In genomic region chr7:77687100-77687746, GRCh38 we compare ENCODE assay signal across 13 cellular contexts. TPM values are rescaled to one million over a fixed set of nuclear protein-coding genes. Genes with fewer than 3 reads are reported as not detected.
DNase-seq lines count a peak whose midpoint lies in the region; ATAC-seq, FAIRE-seq and TF ChIP-seq lines count a peak whose summit lies in the region.
"Had no signal": no experiment of that assay in that cellular context is flagged by ENCODE, and none has a peak within 500 bp of the region (broad histone marks: within the 10 kb centered on the region; RNA-seq: fewer than 3 reads in every experiment).

No MANE protein-coding gene starts in this region.

- in situ Hi-C loops in HepG2 (cut with HindIII; ENCODE audit: extremely low pct_ligation_motif_present, low pct_unique_long_range_greater_than_20kb), result no loop called here

- 94% methylated on average over 1 of the region's 1 CpG for WGBS in HepG2 (ENCODE audit: low lambda C conversion rate)

- no peak for FAIRE-seq in HepG2 (lab: Jason Lieb, UNC)
- FAIRE-seq: islet of Langerhans had no signal

- intact Hi-C loops in activated T-helper 1 cell treated with anti-CD3 and anti-CD28 coated beads, Interleukin-12 subunit alpha, Interleukin-12 subunit beta, Interleukin-2, Interleukin-4 antibody, amounts not matched to agents 30 ng/mL and 10 ng/mL and 1 ng/mL, durations not matched to agents 14 hours and 24 hours and 36 hours (cut with micrococcal nuclease), result loop anchor here (1.0 to 2.0 kb wide), 2 partner anchors 9 to 150 kb away; partner anchors contain the start of genes PTPN12 and RSBN1L
- intact Hi-C loops in HepG2 (cut with micrococcal nuclease; ENCODE audit: unreplicated experiment), result no loop called here

- no peak for TF ChIP-seq CTCF in HepG2 (CRISPR knock-in tag; IDR thresholded peaks at IDR 0.05)

- H3K4me3 Mint-ChIP-seq in activated T-helper 1 cell treated with anti-CD3 and anti-CD28 coated beads, Interleukin-12 subunit alpha, Interleukin-12 subunit beta, Interleukin-2, Interleukin-4 antibody, amounts not matched to agents 30 ng/mL and 10 ng/mL and 1 ng/mL, durations not matched to agents 14 hours and 24 hours and 36 hours, result peak overlapping the region; percentile 7

- no peaks in the 10 kb centered on the region for H3K9me3 ChIP-seq in HepG2 (ENCODE audit: low read length)
- H3K9me3 ChIP-seq: ascending aorta had no signal

- H3K27ac Mint-ChIP-seq in activated T-helper 1 cell treated with anti-CD3 and anti-CD28 coated beads, Interleukin-12 subunit alpha, Interleukin-12 subunit beta, Interleukin-2, Interleukin-4 antibody, amounts not matched to agents 30 ng/mL and 10 ng/mL and 1 ng/mL, durations not matched to agents 14 hours and 24 hours and 36 hours, result no peak overlapping the region

- CTCF ChIA-PET in HepG2 (lab: Yijun Ruan, JAX; ENCODE audit: low intra/inter-chr PET ratio, low total read pairs), result no interaction called here

- no peak overlapping the region for H3K4me2 ChIP-seq in HepG2 (ENCODE audit: low read depth, low read length)

- TF ChIP-seq EP300 in HepG2 (IDR thresholded peaks at IDR 0.05; ENCODE audit: low read depth in 2 of 2, low read length in 2 of 2) (no peak; a peak in 1 of 4 replicates), HepG2 (CRISPR knock-in tag; IDR thresholded peaks at IDR 0.05; ENCODE audit: borderline replicate concordance) (no peak)

- H3K27ac ChIP-seq in HepG2 (ENCODE audit: extremely low read length, insufficient read depth, low read length), result no peak overlapping the region
- H3K27ac ChIP-seq: ascending aorta had no signal

- TF ChIP-seq RAD21 in HepG2 (CRISPR knock-in tag; IDR thresholded peaks at IDR 0.05), result no peak

- DNase-seq in AG20443 (ENCODE audit: low spot score) (peak; percentile 42), EH (ENCODE audit: low read depth) (peak; percentile 65), HepG2 (ENCODE audit: low spot score) (no peak), NCI-H1105 (lab: John Stamatoyannopoulos, UW) (no peak), NCI-H1092 treated with DMSO at 0.1 percent for 48 hours (lab: John Stamatoyannopoulos, UW) (no peak)
- DNase-seq in activated T-helper 1 cell treated with anti-CD3 and anti-CD28 coated beads, Interleukin-12 subunit alpha, Interleukin-12 subunit beta, Interleukin-2, Interleukin-4 antibody, amounts not matched to agents 30 ng/mL and 10 ng/mL and 1 ng/mL, durations not matched to agents 14 hours and 24 hours and 36 hours (ENCODE audit: low spot score), result no peak
- DNase-seq: NCI-H2171 treated with DMSO at 0.1 percent for 48 hours, nucleus accumbens, SIG-M5 had no signal

- peaks cover 4% of the 10 kb centered on the region for H4K20me1 ChIP-seq in HepG2 (ENCODE audit: insufficient read depth, low read length)

- peaks cover 7 to 28% of the 10 kb centered on the region in 2 experiments; a peak in 4 of 5 replicates for H3K36me3 ChIP-seq in HepG2 (replicated peaks in 1 of 2; ENCODE audit: control insufficient read depth in 1 of 2, insufficient read depth in 2 of 2, low read length in 2 of 2)

- no peaks in the 10 kb centered on the region for H3K27me3 Mint-ChIP-seq in activated T-helper 1 cell treated with anti-CD3 and anti-CD28 coated beads, Interleukin-12 subunit alpha, Interleukin-12 subunit beta, Interleukin-2, Interleukin-4 antibody, amounts not matched to agents 30 ng/mL and 10 ng/mL and 1 ng/mL, durations not matched to agents 14 hours and 24 hours and 36 hours (ENCODE audit: insufficient read depth)

- H3K4me1 Mint-ChIP-seq in activated T-helper 1 cell treated with anti-CD3 and anti-CD28 coated beads, Interleukin-12 subunit alpha, Interleukin-12 subunit beta, Interleukin-2, Interleukin-4 antibody, amounts not matched to agents 30 ng/mL and 10 ng/mL and 1 ng/mL, durations not matched to agents 14 hours and 24 hours and 36 hours (ENCODE audit: low read depth), result peaks cover 32% of the 10 kb centered on the region

- H3K4me1 ChIP-seq in HepG2 (ENCODE audit: insufficient read depth, low read length), result peaks cover 63% of the 10 kb centered on the region

- peaks cover 19% of the 10 kb centered on the region for H3K36me3 Mint-ChIP-seq in activated T-helper 1 cell treated with anti-CD3 and anti-CD28 coated beads, Interleukin-12 subunit alpha, Interleukin-12 subunit beta, Interleukin-2, Interleukin-4 antibody, amounts not matched to agents 30 ng/mL and 10 ng/mL and 1 ng/mL, durations not matched to agents 14 hours and 24 hours and 36 hours (ENCODE audit: low read depth)

- H3K9ac ChIP-seq in HepG2 (ENCODE audit: insufficient read depth, low read depth, low read length), result no peak overlapping the region

- no peak for TF ChIP-seq POLR2A in HepG2 (IDR thresholded peaks at IDR 0.05; ENCODE audit: insufficient read depth in 1 of 2, low read depth in 2 of 2, low read length in 2 of 2)
- no peak for TF ChIP-seq POLR2A in GM18505 (IDR thresholded peaks at IDR 0.05; ENCODE audit: borderline replicate concordance, extremely low read depth, insufficient read depth, insufficient read length)

- H3K27me3 ChIP-seq in HepG2 (ENCODE audit: control insufficient read depth in 1 of 2, insufficient read depth in 2 of 2, low read length in 2 of 2), result no peaks in the 10 kb centered on the region
- H3K27me3 ChIP-seq: ascending aorta had no signal

- POLR2A ChIA-PET in HepG2 (lab: Yijun Ruan, JAX), result interaction anchor here (1.2 kb wide), 1 partner anchor 9 kb away, joined by 3 read pairs; the partner anchor contains the start of gene RSBN1L

- TSS peak; percentile 28 for BruUV-seq in HepG2 (replicated peaks; lab: Mats Ljungman, UMichigan)

- H3K9me3 Mint-ChIP-seq in activated T-helper 1 cell treated with anti-CD3 and anti-CD28 coated beads, Interleukin-12 subunit alpha, Interleukin-12 subunit beta, Interleukin-2, Interleukin-4 antibody, amounts not matched to agents 30 ng/mL and 10 ng/mL and 1 ng/mL, durations not matched to agents 14 hours and 24 hours and 36 hours, result no peaks in the 10 kb centered on the region

- peaks cover 56% of the 10 kb centered on the region for H3K79me2 ChIP-seq in HepG2 (ENCODE audit: insufficient read depth, low read length)

- H2AFZ ChIP-seq in HepG2 (ENCODE audit: low read length), result no peak overlapping the region

- H3K4me3 ChIP-seq in HepG2 (replicated peaks in 1 of 3; ENCODE audit: insufficient read depth in 1 of 3, low read depth in 2 of 3, low read length in 3 of 3), result no peak overlapping the region
- H3K4me3 ChIP-seq: ascending aorta had no signal

- ATAC-seq in HepG2 (no peak), GM21360 (IDR thresholded peaks at IDR 0.05; ENCODE audit: unreplicated experiment) (no peak), GM18505 (IDR thresholded peaks at IDR 0.05; ENCODE audit: unreplicated experiment) (no peak)

TF ChIP-seq in HepG2, 621 proteins besides CTCF, POLR2A, EP300 and RAD21 (continues in another document):
- TF ChIP-seq SYNCRIP (IDR thresholded peaks at IDR 0.05; ENCODE audit: insufficient read depth, low read depth, low read length) (no peak), KAT7 (CRISPR knock-in tag; IDR thresholded peaks at IDR 0.05; ENCODE audit: borderline replicate concordance) (no peak), ZNF788 (CRISPR knock-in tag; IDR thresholded peaks at IDR 0.05; ENCODE audit: borderline replicate concordance) (no peak), ONECUT2 (CRISPR knock-in tag; IDR thresholded peaks at IDR 0.05) (no peak)

RNA-seq across cellular contexts. Expression of gene RSBN1L, which starts 9.0 kb away (rescaled TPM):
- total RNA-seq in activated T-helper 1 cell treated with anti-CD3 and anti-CD28 coated beads, Interleukin-12 subunit alpha, Interleukin-12 subunit beta, Interleukin-2, Interleukin-4 antibody, amounts not matched to agents 30 ng/mL and 10 ng/mL and 1 ng/mL, durations not matched to agents 14 hours and 24 hours and 36 hours, result 27.9 and 30.6 TPM in 2 replicates
- total RNA-seq in HepG2 (2016; rRNA removed; fragmentation: Illumina TruSeq; extraction: Trizol), result 21.3 and 25.9 TPM in 2 replicates
- 15.6 and 19.7 TPM in 2 replicates for total RNA-seq in HepG2 (2016; cell fraction: cytosol; rRNA removed; fragmentation: Illumina TruSeq; extraction: Trizol; ENCODE audit: low read depth)
- total RNA-seq in HepG2 (2016; cell fraction: insoluble cytoplasmic fraction; rRNA removed; fragmentation: Illumina TruSeq; extraction: Trizol), result 18.9 and 19.6 TPM in 2 replicates
- 10.7 and 11.3 TPM in 2 replicates for total RNA-seq in HepG2 (2016; cell fraction: membrane; rRNA removed; fragmentation: Illumina TruSeq; extraction: Trizol)
- total RNA-seq in HepG2 (2016; cell fraction: nucleus; rRNA removed; fragmentation: Illumina TruSeq; extraction: Trizol), result 13.9 and 15.9 TPM in 2 replicates
- polyA plus RNA-seq in HepG2 (2011; rRNA removed), result 7.7 and 7.9 TPM in 2 replicates
- polyA plus RNA-seq in HepG2 (2011; cell fraction: cytosol; rRNA removed), result 3.0 and 4.2 TPM in 2 replicates
- polyA plus RNA-seq in HepG2 (2011; cell fraction: nucleus; rRNA removed), result 5.1 and 6.1 TPM in 2 replicates
- polyA plus RNA-seq in HepG2 (2012), result 11.0 and 12.9 TPM in 2 replicates
- polyA plus RNA-seq in HepG2 (2016; cell fraction: cytosol; fragmentation: Illumina TruSeq; extraction: Trizol; ENCODE audit: low read depth), result 0.66 and 0.77 TPM in 2 replicates
- 12.8 and 15.4 TPM in 2 replicates for polyA plus RNA-seq in HepG2 (2016; cell fraction: insoluble cytoplasmic fraction; fragmentation: Illumina TruSeq; extraction: Trizol; ENCODE audit: low read depth)
- polyA plus RNA-seq in HepG2 (2016; cell fraction: membrane; fragmentation: Illumina TruSeq; extraction: Trizol; ENCODE audit: low read depth), result 1.9 TPM in 2 replicates
- 16.3 and 17.5 TPM in 2 replicates for polyA plus RNA-seq in HepG2 (2016; cell fraction: nucleus; fragmentation: Illumina TruSeq; extraction: Trizol; ENCODE audit: insufficient read depth, low read depth)
- 7.7 and 8.4 TPM in 2 replicates for polyA minus RNA-seq in HepG2 (2011; rRNA and poly(A)+ RNA removed; ENCODE audit: low replicate concordance)
- polyA minus RNA-seq in HepG2 (2011; cell fraction: cytosol; rRNA and poly(A)+ RNA removed), result 14.1 and 20.3 TPM in 2 replicates
- 18.3 and 23.4 TPM in 2 replicates for polyA minus RNA-seq in HepG2 (2011; cell fraction: nucleus; rRNA and poly(A)+ RNA removed)

Comparison
In these comparisons a context has a peak if more than half of its experiments do, and no peak if none do; other contexts are left out.
1. DNase-seq: peak in AG20443 (single experiment) and EH (single experiment); none in activated T-helper 1 cell treated with anti-CD3 and anti-CD28 coated beads, Interleukin-12 subunit alpha, Interleukin-12 subunit beta, Interleukin-2, Interleukin-4 antibody, amounts not matched to agents 30 ng/mL and 10 ng/mL and 1 ng/mL, durations not matched to agents 14 hours and 24 hours and 36 hours (single experiment), HepG2 (single experiment), NCI-H1105 (single experiment) and NCI-H1092 treated with DMSO at 0.1 percent for 48 hours (single experiment).